Comparison of ENCODE assay signal across 12 cellular contexts in the genomic region with DNA sequence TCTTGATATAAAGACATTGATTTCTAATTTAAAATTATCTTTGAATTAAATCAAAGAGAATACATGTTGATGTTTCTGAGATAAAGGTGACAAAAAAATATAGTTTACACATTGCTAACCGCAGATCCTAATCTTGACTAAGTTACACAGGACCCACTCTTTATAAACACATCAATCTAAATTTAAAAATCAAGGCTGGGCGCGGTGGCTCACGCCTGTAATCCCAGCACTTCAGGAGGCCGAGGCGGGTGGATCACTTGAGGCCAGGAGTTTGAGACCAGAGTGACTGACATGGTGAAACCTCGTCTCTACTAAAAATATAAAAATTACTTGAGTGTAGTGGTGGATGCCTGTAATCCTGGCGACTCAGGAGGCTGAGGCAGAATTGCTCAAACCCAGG. TPM values are rescaled to one million over a fixed set of nuclear protein-coding genes. Genes with fewer than 3 reads are reported as not detected.
DNase-seq lines count a peak whose midpoint lies in the region; ATAC-seq, FAIRE-seq and TF ChIP-seq lines count a peak whose summit lies in the region.
"Had no signal": no experiment of that assay in that cellular context is flagged by ENCODE, and none has a peak within 500 bp of the region (broad histone marks: within the 10 kb centered on the region; RNA-seq: fewer than 3 reads in every experiment).

No MANE protein-coding gene starts in this region.

- no peaks in the 10 kb centered on the region for H3K27me3 ChIP-seq in ACC112 (ENCODE audit: insufficient read depth, low read length)
- H3K27me3 ChIP-seq in H9 (ENCODE audit: insufficient read depth, low read length), result peaks cover 3% of the 10 kb centered on the region; the same call in 1 of the 2 replicates

- no peaks in the 10 kb centered on the region for H3K36me3 ChIP-seq in ACC112 (ENCODE audit: insufficient read depth, low read length)
- no peaks in the 10 kb centered on the region for H3K36me3 ChIP-seq in kidney (ENCODE audit: control insufficient read depth in 1 of 2, insufficient read depth in 2 of 2, low read length in 2 of 2)

- H3K4me3 Mint-ChIP-seq in H9 (peak overlapping the region; percentile 10 to 55; a peak in 4 of 5 replicates), naive B cell (peak overlapping the region; percentile 37 to 84 (median 60))

- H3K9me3 Mint-ChIP-seq in H9 (no peaks in the 10 kb centered on the region; a peak in 1 of 5 replicates), naive B cell (no peaks in the 10 kb centered on the region)

- H3K23ac ChIP-seq in H9 (ENCODE audit: insufficient read length, low read depth, low read length), result no peak overlapping the region

- no peak overlapping the region for H2BK12ac ChIP-seq in H9 (ENCODE audit: insufficient read length, low read depth, low read length)

- no peak overlapping the region for H2AFZ ChIP-seq in ACC112 (ENCODE audit: low read length, unreplicated experiment)
- no peak overlapping the region for H2AFZ ChIP-seq in H9 (ENCODE audit: low read length)

- H3K23me2 ChIP-seq in H9 (ENCODE audit: insufficient read length, low read depth, low read length, poor library complexity, severe bottlenecking), result peaks cover 6% of the 10 kb centered on the region

- no peak overlapping the region for H2BK120ac ChIP-seq in H9 (ENCODE audit: low read depth, low read length, poor library complexity, severe bottlenecking)

- H3K4me1 ChIP-seq in ACC112 (ENCODE audit: control insufficient read depth, insufficient read depth, low read length, unreplicated experiment), result peaks cover 10% of the 10 kb centered on the region
- H3K4me1 ChIP-seq in H9 (ENCODE audit: insufficient read depth, low read length), result no peaks in the 10 kb centered on the region
- peaks cover 0 to 3% of the 10 kb centered on the region in 2 donors for H3K4me1 ChIP-seq in kidney (ENCODE audit: control insufficient read depth in 1 of 2, insufficient read depth in 1 of 2, low read depth in 1 of 2, low read length in 2 of 2)

- peak overlapping the region; percentile 97; the same call in 1 of the 2 replicates for H3K4me3 ChIP-seq in ACC112 (ENCODE audit: low read depth, low read length)
- peak overlapping the region; percentile 73 for H3K4me3 ChIP-seq in astrocyte of the cerebellum (ENCODE audit: low read depth, low read length)
- no peak overlapping the region for H3K4me3 ChIP-seq in kidney (ENCODE audit: low read length in 2 of 2)

- peaks cover 28% of the 10 kb centered on the region for H3K27me3 Mint-ChIP-seq in H9 (ENCODE audit: low read depth)
- H3K27me3 Mint-ChIP-seq in naive B cell, result no peaks in the 10 kb centered on the region

- ATAC-seq in naive B cell (ENCODE audit: low read depth in 2 of 2) (no peak), omental fat pad (ENCODE audit: low FRiP score) (no peak)

- no peaks in the 10 kb centered on the region for H3K36me3 Mint-ChIP-seq in H9 (ENCODE audit: insufficient read depth in 1 of 3, low read depth in 3 of 3)
- no peaks in the 10 kb centered on the region for H3K36me3 Mint-ChIP-seq in naive B cell

- H3K4me2 ChIP-seq in H9 (ENCODE audit: insufficient read depth, insufficient read length, low read length), result no peak overlapping the region

- H3K14ac ChIP-seq in H9 (ENCODE audit: insufficient read depth, low read length), result no peak overlapping the region

- no peak overlapping the region for H3T11ph ChIP-seq in H9 (ENCODE audit: low read length)

- DNase-seq in H9 (no peak), astrocyte of the cerebellum (ENCODE audit: low read depth) (no peak), naive B cell (no peak), kidney (no peak), NCI-H2081 (lab: John Stamatoyannopoulos, UW) (no peak), NK-92 (lab: John Stamatoyannopoulos, UW; ENCODE audit: unreplicated experiment) (no peak), omental fat pad (ENCODE audit: low spot score) (no peak)
- DNase-seq: DMS153, H7, NCI-H1694 had no signal

- intact Hi-C loops in kidney (cut with DNase I), result no loop called here

- H3K4me1 Mint-ChIP-seq in H9, result peaks cover 4 to 5% of the 10 kb centered on the region in 2 experiments
- peaks cover 3 to 44% (median 4%) of the 10 kb centered on the region in 3 donors for H3K4me1 Mint-ChIP-seq in naive B cell

- H3K4ac ChIP-seq in H9 (ENCODE audit: low read depth, low read length), result no peak overlapping the region

- H2BK15ac ChIP-seq in H9 (ENCODE audit: low read depth, low read length), result no peak overlapping the region

- in situ Hi-C loops in astrocyte of the cerebellum (cut with HindIII; ENCODE audit: low sequenced_read_pairs), result no loop called here

- no peak for TF ChIP-seq CTCF in H9 (conservative IDR thresholded peaks at IDR 0.05)
- TF ChIP-seq CTCF in astrocyte of the cerebellum (IDR thresholded peaks at IDR 0.05; ENCODE audit: low read depth, low read length, missing control alignments), result no peak
- TF ChIP-seq CTCF in kidney (IDR thresholded peaks at IDR 0.05; ENCODE audit: borderline replicate concordance, extremely low read depth, insufficient read depth), result no peak
- no peak for TF ChIP-seq CTCF in omental fat pad (IDR thresholded peaks at IDR 0.05)

- H4K8ac ChIP-seq in H9 (replicated peaks; ENCODE audit: insufficient read length, low read depth, low read length), result no peak overlapping the region

- H3K56ac ChIP-seq in H9 (ENCODE audit: insufficient read length, low read depth, low read length), result no peak overlapping the region

- H2BK5ac ChIP-seq in H9 (ENCODE audit: insufficient read length, low read length), result no peak overlapping the region

- no peak overlapping the region for H2AK5ac ChIP-seq in H9 (ENCODE audit: insufficient read length, low read length)

- H3K9me3 ChIP-seq in H9 (ENCODE audit: control insufficient read depth, low read depth, low read length) (no peaks in the 10 kb centered on the region), kidney (ENCODE audit: control insufficient read depth in 1 of 2, low read length in 2 of 2) (no peaks in the 10 kb centered on the region)

- peaks cover 68% of the 10 kb centered on the region for H3K79me2 ChIP-seq in ACC112 (ENCODE audit: control insufficient read depth, insufficient read depth, low read length, unreplicated experiment)
- H3K79me2 ChIP-seq in H9 (ENCODE audit: insufficient read depth, low read length), result no peaks in the 10 kb centered on the region

- H2BK20ac ChIP-seq in H9 (ENCODE audit: low read depth, low read length, poor library complexity, severe bottlenecking), result no peak overlapping the region

- no peak overlapping the region for H4K91ac ChIP-seq in H9 (ENCODE audit: insufficient read length, low read depth, low read length)

- H3K27ac ChIP-seq in ACC112 (ENCODE audit: low read depth, low read length), result no peak overlapping the region
- H3K27ac ChIP-seq in H9 (ENCODE audit: insufficient read length, low read depth, low read length), result no peak overlapping the region
- no peak overlapping the region for H3K27ac ChIP-seq in kidney (ENCODE audit: low read depth in 2 of 2, low read length in 2 of 2)
- H3K27ac ChIP-seq: HL-60 had no signal

- H4K5ac ChIP-seq in H9 (ENCODE audit: insufficient read length, low read depth, low read length), result no peak overlapping the region

- no peaks in the 10 kb centered on the region for H3K79me1 ChIP-seq in H9 (ENCODE audit: insufficient read depth, low read depth, low read length, poor library complexity, severe bottlenecking)

- no peak for FAIRE-seq in kidney (lab: Jason Lieb, UNC)

- H3K9ac ChIP-seq in H9 (ENCODE audit: extremely low read depth, insufficient read length, low read length), result no peak overlapping the region
- H3K9ac ChIP-seq in kidney (ENCODE audit: low read length in 2 of 2), result no peak overlapping the region

- H3K18ac ChIP-seq in H9 (ENCODE audit: insufficient read length, low read depth, low read length), result no peak overlapping the region

- peaks cover 4% of the 10 kb centered on the region for H4K20me1 ChIP-seq in H9 (ENCODE audit: control insufficient read depth, insufficient read depth, insufficient read length)

- H3K27ac Mint-ChIP-seq in H9, result no peak overlapping the region
- peak overlapping the region in 5 of 6 donors; percentile 11 to 74 (median 33) for H3K27ac Mint-ChIP-seq in naive B cell

- no CpG with 5 or more reads among the region's 8 CpGs for WGBS in H9 (ENCODE audit: extremely low coverage, insufficient read length, low lambda C conversion rate)

RNA-seq across cellular contexts. Expression of a gene that starts 1.9 kb away (rescaled TPM):
- total RNA-seq in H9 (2021) (14.1 and 15.0 TPM in 2 replicates), kidney (97.3 TPM), omental fat pad (100 to 1,000 TPM in 1 of 4 donors, 10 to 100 TPM in 3; 43.0 to 106 (median 50.5) TPM)
- polyA plus RNA-seq in naive B cell (ENCODE audit: low read depth in 6 of 6) (10 to 100 TPM; 24.2 to 48.6 (median 35.3) TPM), kidney (ENCODE audit: insufficient read depth, low read depth, low replicate concordance) (29.9 TPM)

Comparison
In these comparisons a context has a peak if more than half of its experiments do, and no peak if none do; other contexts are left out.
1. H3K4me3 ChIP-seq: peak in ACC112 (single experiment) and astrocyte of the cerebellum (single experiment); none in kidney (0 of 2).
2. H3K27ac Mint-ChIP-seq: peak in naive B cell (5 of 6); none in H9 (0 of 3).